In the genomic region with DNA sequence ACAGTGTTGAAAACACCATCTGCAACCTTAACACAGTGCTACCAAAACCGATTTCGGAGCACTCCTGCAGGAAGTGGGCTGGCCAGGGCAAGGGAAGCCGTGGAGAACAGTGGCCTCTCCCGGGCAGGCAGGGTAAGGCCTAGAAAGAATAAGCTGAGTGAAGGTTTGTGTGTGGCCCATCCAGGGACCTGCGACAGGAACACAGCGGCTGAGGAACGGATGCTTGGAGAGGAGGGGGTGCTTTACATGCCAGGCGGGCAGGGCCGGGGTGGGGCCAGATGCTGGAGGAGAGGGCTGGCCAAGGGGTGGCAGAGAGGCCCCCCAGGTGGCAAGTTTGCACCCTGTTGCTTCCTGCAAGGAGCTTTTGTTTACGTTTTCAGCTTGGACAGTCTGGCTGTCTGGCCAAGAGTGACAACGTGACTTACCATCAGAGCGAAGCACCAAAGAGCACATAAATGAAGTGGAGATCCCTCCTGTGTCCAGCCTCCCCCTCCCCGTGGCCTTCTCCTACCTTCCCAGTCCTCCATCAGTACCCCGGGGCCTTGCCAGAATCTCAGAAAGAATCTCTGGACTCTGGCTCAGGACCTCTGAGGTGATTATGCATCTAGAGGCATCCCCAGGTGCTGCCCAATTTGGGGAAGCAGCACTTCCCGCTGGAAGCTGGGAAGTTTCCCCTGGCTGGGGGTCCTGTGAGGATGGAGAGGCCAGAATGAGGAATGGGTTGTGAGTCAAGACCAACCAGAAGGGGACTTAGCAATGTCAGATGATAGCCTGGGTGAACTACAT, we compare ENCODE assay signal across 8 cellular contexts.
A peak's percentile ranks its signal among the peaks of the same experiment; 100 is the strongest.
DNase-seq lines count a peak whose midpoint lies in the region; ATAC-seq and TF ChIP-seq lines count a peak whose summit lies in the region.

No MANE protein-coding gene starts in this region.

- H3K4me1 ChIP-seq in lung (ENCODE audit: control insufficient read depth in 2 of 2, insufficient read depth in 2 of 2, low read length in 2 of 2) = peaks cover 0 to 24% of the 10 kb centered on the region in 2 donors

- no peaks in the 10 kb centered on the region for H3K9me3 ChIP-seq in lung (ENCODE audit: control insufficient read depth in 2 of 2, insufficient read depth in 1 of 2, low read length in 1 of 2)

- peak; percentile 78 to 93 for DNase-seq in NCI-H524 (lab: John Stamatoyannopoulos, UW)
- peak; percentile 26 to 46 for DNase-seq in activated CD4-positive, alpha-beta T cell treated with anti-CD3 and anti-CD28 coated beads, Interleukin-2, amount 50 U/mL, for 24 hours (ENCODE audit: low read depth in 1 of 2, low spot score in 1 of 2)
- DNase-seq in ecto neural progenitor cell (ENCODE audit: low spot score) = peak; percentile 82
- peak; percentile 79 for DNase-seq in lung (ENCODE audit: low spot score)
- peak; percentile 27 to 60 (median 40) for DNase-seq in stimulated activated CD4-positive, alpha-beta T cell treated with anti-CD3 and anti-CD28 coated beads, TNF-alpha, amount 100 ng/mL, for 24 hours (ENCODE audit: low read depth in 3 of 3)

- no peaks in the 10 kb centered on the region for H3K27me3 ChIP-seq in lung (ENCODE audit: control insufficient read depth, insufficient read depth)

- H3K36me3 ChIP-seq in lung (ENCODE audit: control insufficient read depth in 2 of 2, insufficient read depth in 2 of 2, low read length in 2 of 2) = no peaks in the 10 kb centered on the region

- 17 to 22% methylated on average over 15 of the region's 15 CpGs for WGBS in lung, 2 donors

- H3K27ac ChIP-seq in 22Rv1 = peak overlapping the region; percentile 71
- H3K27ac ChIP-seq in lung (ENCODE audit: low read depth in 1 of 2, low read length in 1 of 2) = peak overlapping the region; percentile 42 to 66

- ATAC-seq in GM18499 (IDR thresholded peaks at IDR 0.05; ENCODE audit: insufficient read depth, unreplicated experiment) (peak; percentile 47), HG03175 (IDR thresholded peaks at IDR 0.05; ENCODE audit: unreplicated experiment) (peak; percentile 41), lung (ENCODE audit: insufficient read depth, low FRiP score) (peak; percentile 66)

- TF ChIP-seq CTCF in 22Rv1 (IDR thresholded peaks at IDR 0.05) (peak; percentile 78), lung (IDR thresholded peaks at IDR 0.05; ENCODE audit: control extremely low read depth, extremely low read depth) (peak; percentile 68)

- H3K4me3 ChIP-seq in lung = no peak overlapping the region
